ENCODE assay signal across 1 cellular context in genomic region chrX:153646620-153647373, GRCh38.
TF ChIP-seq lines count a peak whose summit lies in the region.

DUSP9 (plus strand) TSS chrX:153647203; CDS start chrX:153647954, 751 bp downstream.

TF ChIP-seq in HepG2, 621 proteins besides CTCF, POLR2A, EP300 and RAD21 (continued from another document and continues in another):
- TF ChIP-seq HOXA5 (CRISPR knock-in tag; IDR thresholded peaks at IDR 0.05) (no peak; the same call in 1 of the 2 replicates), ZNF281 (CRISPR knock-in tag; IDR thresholded peaks at IDR 0.05; ENCODE audit: borderline replicate concordance) (peak; percentile 92), ZSCAN21 (CRISPR knock-in tag; IDR thresholded peaks at IDR 0.05; ENCODE audit: borderline replicate concordance) (peak; percentile 84), TAF1 (CRISPR knock-in tag; IDR thresholded peaks at IDR 0.05) (peak; percentile 17; the same call in 1 of the 2 replicates), HIVEP1 (CRISPR knock-in tag; IDR thresholded peaks at IDR 0.05) (peak; percentile 76; the same call in 1 of the 2 replicates), SMARCC2 (IDR thresholded peaks at IDR 0.05) (no peak), NFE2 (CRISPR knock-in tag; IDR thresholded peaks at IDR 0.05) (no peak), ATF2 (CRISPR knock-in tag; IDR thresholded peaks at IDR 0.05) (peak; percentile 49; the same call in 1 of the 2 replicates), ZBED4 (CRISPR knock-in tag; IDR thresholded peaks at IDR 0.05; ENCODE audit: borderline replicate concordance) (peak; percentile 57; the same call in 1 of the 2 replicates), ZGPAT (CRISPR knock-in tag; IDR thresholded peaks at IDR 0.05) (peak; percentile 70; the same call in 1 of the 2 replicates), HDAC1 (CRISPR knock-in tag; IDR thresholded peaks at IDR 0.05) (peak; percentile 64), ZBTB46 (CRISPR knock-in tag; IDR thresholded peaks at IDR 0.05; ENCODE audit: borderline replicate concordance) (no peak), IKZF5 (CRISPR knock-in tag; IDR thresholded peaks at IDR 0.05) (peak; percentile 71), SP1 (IDR thresholded peaks at IDR 0.05) (no peak), SP1 (CRISPR knock-in tag; IDR thresholded peaks at IDR 0.05) (0 out of 2 replicates have a peak, but pooled peaks have one; percentile 26), ZNF768 (CRISPR knock-in tag; IDR thresholded peaks at IDR 0.05) (0 out of 2 replicates have a peak, but pooled peaks have one; percentile 27), CBFB (CRISPR knock-in tag; IDR thresholded peaks at IDR 0.05) (peak; percentile 62; the same call in 1 of the 2 replicates), ZNF703 (CRISPR knock-in tag; IDR thresholded peaks at IDR 0.05; ENCODE audit: borderline replicate concordance) (0 out of 2 replicates have a peak, but pooled peaks have one; percentile 67), DR1 (CRISPR knock-in tag; IDR thresholded peaks at IDR 0.05) (0 out of 2 replicates have a peak, but pooled peaks have one; percentile 19), AGO2 (optimal IDR thresholded peaks at IDR 0.05; ENCODE audit: low read depth, low read length) (no peak), ZNF616 (CRISPR knock-in tag; IDR thresholded peaks at IDR 0.05; ENCODE audit: low read depth) (peak; percentile 51; the same call in 1 of the 2 replicates), ZNF772 (CRISPR knock-in tag; IDR thresholded peaks at IDR 0.05) (peak; percentile 57; the same call in 1 of the 2 replicates), TFAP4 (IDR thresholded peaks at IDR 0.05; ENCODE audit: borderline replicate concordance, low read depth) (peak; percentile 81; the same call in 1 of the 2 replicates), ZNF589 (CRISPR knock-in tag; conservative IDR thresholded peaks at IDR 0.05) (peak; percentile 50; the same call in 1 of the 2 replicates), HES4 (CRISPR knock-in tag; IDR thresholded peaks at IDR 0.05; ENCODE audit: borderline replicate concordance) (peak; percentile 48; the same call in 1 of the 2 replicates), NR2F1 (CRISPR knock-in tag; IDR thresholded peaks at IDR 0.05) (peak; percentile 97 to 99), SAP130 (CRISPR knock-in tag; IDR thresholded peaks at IDR 0.05; ENCODE audit: low read depth) (peak; percentile 69), ZFY (CRISPR knock-in tag; IDR thresholded peaks at IDR 0.05) (peak; percentile 24; the same call in 1 of the 2 replicates), RXRA (CRISPR knock-in tag; IDR thresholded peaks at IDR 0.05) (peak; percentile 99), GABPB1 (CRISPR knock-in tag; IDR thresholded peaks at IDR 0.05) (peak; percentile 67; the same call in 1 of the 2 replicates), ZNF790 (CRISPR knock-in tag; IDR thresholded peaks at IDR 0.05; ENCODE audit: borderline replicate concordance) (no peak), TEAD3 (CRISPR knock-in tag; optimal IDR thresholded peaks at IDR 0.05; ENCODE audit: borderline replicate concordance) (peak; percentile 31), ZNF607 (CRISPR knock-in tag; IDR thresholded peaks at IDR 0.05; ENCODE audit: borderline replicate concordance) (0 out of 2 replicates have a peak, but pooled peaks have one; percentile 32), ZFP91 (CRISPR knock-in tag; IDR thresholded peaks at IDR 0.05; ENCODE audit: borderline replicate concordance) (peak; percentile 26; the same call in 1 of the 2 replicates), ZNF296 (CRISPR knock-in tag; conservative IDR thresholded peaks at IDR 0.05) (no peak), MED8 (CRISPR knock-in tag; IDR thresholded peaks at IDR 0.05; ENCODE audit: insufficient replicate concordance) (peak; percentile 78), MYC (CRISPR knock-in tag; IDR thresholded peaks at IDR 0.05; ENCODE audit: borderline replicate concordance) (peak; percentile 37; the same call in 1 of the 2 replicates), HNF1A (IDR thresholded peaks at IDR 0.05; ENCODE audit: low read depth) (no peak), HNF1A (CRISPR knock-in tag; IDR thresholded peaks at IDR 0.05; ENCODE audit: borderline replicate concordance) (peak; percentile 73; the same call in 1 of the 2 replicates), NONO (IDR thresholded peaks at IDR 0.05) (no peak), NONO (CRISPR knock-in tag; conservative IDR thresholded peaks at IDR 0.05) (peak; percentile 37; the same call in 1 of the 2 replicates), NCOR1 (IDR thresholded peaks at IDR 0.05; ENCODE audit: borderline replicate concordance, low read length) (peak; percentile 78; the same call in 1 of the 2 replicates)
